In the genomic region with DNA sequence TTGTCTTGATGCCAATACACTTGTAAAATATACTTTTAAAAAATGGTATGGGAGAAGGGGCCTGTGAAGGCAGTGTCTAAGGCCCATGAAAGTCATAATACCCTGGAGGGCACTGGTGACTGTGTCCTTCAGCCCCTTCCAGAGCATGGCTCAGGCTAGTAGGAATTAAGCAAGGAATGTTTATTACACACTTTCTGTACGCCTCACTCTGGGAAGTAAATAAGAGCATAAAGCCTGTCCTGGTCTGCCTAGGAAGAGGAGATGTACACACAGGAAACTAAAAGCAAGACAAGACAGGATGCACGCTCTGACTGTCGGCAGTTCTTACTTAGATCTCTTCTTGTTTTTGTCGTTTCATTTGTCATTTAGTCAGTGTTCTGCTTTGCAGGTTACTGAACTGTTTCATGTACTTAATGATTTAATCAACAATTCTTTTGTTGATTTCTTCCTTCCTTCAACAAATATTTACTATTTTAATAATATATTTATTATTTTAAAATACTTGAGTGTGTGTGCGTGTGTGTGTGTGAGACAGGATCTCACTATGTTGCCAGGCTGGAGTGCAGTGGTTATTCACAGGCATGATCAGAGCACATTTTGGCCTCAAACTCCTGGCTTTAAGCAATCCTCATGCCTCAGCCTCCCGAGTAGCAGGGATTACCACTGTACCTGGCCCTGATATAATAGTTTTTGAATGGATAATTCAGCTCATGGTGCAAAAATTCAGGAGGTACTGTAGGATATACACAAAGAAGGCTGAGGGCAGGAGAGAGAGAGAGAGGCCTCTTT, we compare ENCODE assay signal across 11 cellular contexts. TPM values are rescaled to one million over a fixed set of nuclear protein-coding genes. Genes with fewer than 3 reads are reported as not detected.
DNase-seq lines count a peak whose midpoint lies in the region; ATAC-seq, FAIRE-seq and TF ChIP-seq lines count a peak whose summit lies in the region.
"Had no signal": no experiment of that assay in that cellular context is flagged by ENCODE, and none has a peak within 500 bp of the region (broad histone marks: within the 10 kb centered on the region; RNA-seq: fewer than 3 reads in every experiment).

No MANE protein-coding gene starts in this region.

- TF ChIP-seq CTCF in bronchial epithelial cell (IDR thresholded peaks at IDR 0.05; ENCODE audit: insufficient read depth, low read length, severe bottlenecking) (no peak), sigmoid colon (IDR thresholded peaks at IDR 0.05) (no peak)

- no peak for ATAC-seq in esophagus mucosa

- no peaks in the 10 kb centered on the region for H3K36me3 ChIP-seq in bronchial epithelial cell (ENCODE audit: control insufficient read depth, insufficient read depth, low read length)
- H3K36me3 ChIP-seq in sigmoid colon: no peaks in the 10 kb centered on the region

- peaks cover 0 to 14% (median 8%) of the 10 kb centered on the region in 4 donors for H3K4me1 ChIP-seq in sigmoid colon

- no peaks in the 10 kb centered on the region for H3K9me3 Mint-ChIP-seq in activated naive CD4-positive, alpha-beta T cell treated with anti-CD3 and anti-CD28 coated beads for 36 hours

- CTCF ChIA-PET in activated naive CD4-positive, alpha-beta T cell treated with anti-CD3 and anti-CD28 coated beads for 36 hours (lab: Charles Lee): interaction anchor here (0.6 to 0.9 kb wide), 3 partner anchors 158 to 702 kb away, joined by 3 to 5 read pairs (median 3); no protein-coding TSS in a partner anchor

- FAIRE-seq in bronchial epithelial cell (lab: Jason Lieb, UNC): no peak

- peak overlapping the region; percentile 76 for H3K27ac Mint-ChIP-seq in activated naive CD4-positive, alpha-beta T cell treated with anti-CD3 and anti-CD28 coated beads for 36 hours

- intact Hi-C loops in activated naive CD4-positive, alpha-beta T cell treated with anti-CD3 and anti-CD28 coated beads for 36 hours (cut with micrococcal nuclease): no loop called here
- intact Hi-C loops in sigmoid colon (cut with DNase I): no loop called here

- H3K4me3 Mint-ChIP-seq in activated naive CD4-positive, alpha-beta T cell treated with anti-CD3 and anti-CD28 coated beads for 36 hours: no peak overlapping the region

- H3K9me3 ChIP-seq in sigmoid colon: no peaks in the 10 kb centered on the region

- no peaks in the 10 kb centered on the region for H3K36me3 Mint-ChIP-seq in activated naive CD4-positive, alpha-beta T cell treated with anti-CD3 and anti-CD28 coated beads for 36 hours (ENCODE audit: low read depth)

- no peaks in the 10 kb centered on the region for H3K27me3 Mint-ChIP-seq in activated naive CD4-positive, alpha-beta T cell treated with anti-CD3 and anti-CD28 coated beads for 36 hours (ENCODE audit: low read depth)

- H3K4me1 Mint-ChIP-seq in activated naive CD4-positive, alpha-beta T cell treated with anti-CD3 and anti-CD28 coated beads for 36 hours (ENCODE audit: low read depth): peaks cover 17% of the 10 kb centered on the region

- H3K4me3 ChIP-seq in bronchial epithelial cell (ENCODE audit: low read depth, low read length) (no peak overlapping the region), sigmoid colon (no peak overlapping the region)

- H3K27me3 ChIP-seq in bronchial epithelial cell (ENCODE audit: control insufficient read depth, insufficient read depth, low read length): no peaks in the 10 kb centered on the region
- H3K27me3 ChIP-seq in sigmoid colon: no peaks in the 10 kb centered on the region

- peak; percentile 61 for DNase-seq in activated naive CD4-positive, alpha-beta T cell treated with anti-CD3 and anti-CD28 coated beads for 36 hours
- DNase-seq in activated naive CD4-positive, alpha-beta T cell treated with Interleukin-2 at 50 U/mL for 16 hours: no peak
- DNase-seq in NAMALWA (ENCODE audit: low spot score): peak; percentile 61
- peak; percentile 41 for DNase-seq in bronchial epithelial cell (ENCODE audit: low read depth)
- no peak for DNase-seq in sigmoid colon
- DNase-seq in SW 1271 (lab: John Stamatoyannopoulos, UW): no peak
- no peak for DNase-seq in activated effector memory CD4-positive, alpha-beta T cell treated with anti-CD3 and anti-CD28 coated beads, Interleukin-2, amount 50 U/mL, for 16 hours
- DNase-seq: activated gamma-delta T cell treated with Interleukin-2 at 50 U/mL for 16 hours, NCI-H1092 treated with DMSO at 0.1 percent for 48 hours, NCI-H748 treated with DMSO at 0.1 percent for 48 hours had no signal

- TF ChIP-seq EP300 in sigmoid colon (IDR thresholded peaks at IDR 0.05): no peak

- no peak for TF ChIP-seq POLR2A in sigmoid colon (IDR thresholded peaks at IDR 0.05)

- 48 to 78% methylated on average over 6 of the region's 6 CpGs for WGBS in sigmoid colon, 2 donors

- peak overlapping the region; percentile 18 to 56 (median 34) for H3K27ac ChIP-seq in sigmoid colon

RNA-seq across cellular contexts. Expression of gene SMAD6, which starts 9.0 kb away (rescaled TPM):
- under 1 TPM in 1 of 2 experiments, not detected in 1; 0.05 TPM for total RNA-seq in activated naive CD4-positive, alpha-beta T cell treated with anti-CD3 and anti-CD28 coated beads for 36 hours
- total RNA-seq in bronchial epithelial cell: 0.79 TPM in 1 of 2 replicates, not detected in the other
- total RNA-seq in sigmoid colon: 1 to 10 TPM; 4.8 to 8.0 (median 5.8) TPM
- polyA plus RNA-seq in sigmoid colon: 1 to 10 TPM; 1.8 to 9.2 (median 1.8) TPM
- 1.2 TPM for total RNA-seq in esophagus mucosa

Comparison
In these comparisons a context has a peak if more than half of its experiments do, and no peak if none do; other contexts are left out.
1. DNase-seq: peak in activated naive CD4-positive, alpha-beta T cell treated with anti-CD3 and anti-CD28 coated beads for 36 hours (single experiment), NAMALWA (single experiment) and bronchial epithelial cell (single experiment); none in activated naive CD4-positive, alpha-beta T cell treated with Interleukin-2 at 50 U/mL for 16 hours (single experiment), sigmoid colon (single experiment), SW 1271 (0 of 2) and activated effector memory CD4-positive, alpha-beta T cell treated with anti-CD3 and anti-CD28 coated beads, Interleukin-2, amount 50 U/mL, for 16 hours (single experiment).